1 cellular context compared by ENCODE assay signal in genomic region chr16:30567991-30568638, GRCh38.
A peak's percentile ranks its signal among the peaks of the same experiment; 100 is the strongest.
TF ChIP-seq lines count a peak whose summit lies in the region.

No MANE protein-coding gene starts in this region.

TF ChIP-seq in GM12878, 131 proteins besides CTCF, POLR2A, EP300 and RAD21:
- TF ChIP-seq RCOR1 (conservative IDR thresholded peaks at IDR 0.05; ENCODE audit: low read depth, low read length) = no peak
- no peak for TF ChIP-seq NFXL1 (IDR thresholded peaks at IDR 0.05; ENCODE audit: borderline replicate concordance)
- TF ChIP-seq BMI1 (IDR thresholded peaks at IDR 0.05; ENCODE audit: borderline replicate concordance) = peak; percentile 24; the same call in 1 of the 2 replicates
- no peak for TF ChIP-seq ZNF217 (IDR thresholded peaks at IDR 0.05)
- no peak for TF ChIP-seq ESRRA (IDR thresholded peaks at IDR 0.05; ENCODE audit: low read length)
- peak; percentile 48; the same call in 1 of the 2 replicates for TF ChIP-seq ZNF687 (IDR thresholded peaks at IDR 0.05)
- peak; percentile 60; the same call in 1 of the 2 replicates for TF ChIP-seq TCF12 (IDR thresholded peaks at IDR 0.05; ENCODE audit: low read depth, low read length)
- TF ChIP-seq BACH1 (IDR thresholded peaks at IDR 0.05; ENCODE audit: borderline replicate concordance) = no peak
- TF ChIP-seq ZSCAN29 (IDR thresholded peaks at IDR 0.05) = no peak
- no peak for TF ChIP-seq CHD4 (IDR thresholded peaks at IDR 0.05)
- peak; percentile 88 for TF ChIP-seq PKNOX1 (IDR thresholded peaks at IDR 0.05)
- TF ChIP-seq CEBPB (IDR thresholded peaks at IDR 0.05; ENCODE audit: borderline replicate concordance in 1 of 2, low read depth in 2 of 2, low read length in 2 of 2) = peak in 1 of 2 experiments; percentile 76; a peak in 1 of 4 replicates
- peak in 1 of 2 experiments; percentile 60; a peak in 2 of 4 replicates for TF ChIP-seq BHLHE40 (IDR thresholded peaks at IDR 0.05; ENCODE audit: borderline replicate concordance in 1 of 2, low read depth in 2 of 2, low read length in 1 of 2)
- TF ChIP-seq MTA2 (IDR thresholded peaks at IDR 0.05; ENCODE audit: low read depth) = no peak
- peak; percentile 41; the same call in 1 of the 2 replicates for TF ChIP-seq NBN (IDR thresholded peaks at IDR 0.05)
- TF ChIP-seq RAD51 (IDR thresholded peaks at IDR 0.05) = peak; percentile 82
- TF ChIP-seq NR2C2 (IDR thresholded peaks at IDR 0.05; ENCODE audit: borderline replicate concordance, control insufficient read depth, insufficient read length, low read depth) = no peak
- 0 out of 2 replicates have a peak, but pooled peaks have one; percentile 9 for TF ChIP-seq CREM (IDR thresholded peaks at IDR 0.05; ENCODE audit: low read depth)
- TF ChIP-seq IKZF1 (conservative IDR thresholded peaks at IDR 0.05) = no peak
- TF ChIP-seq NR2F1 (conservative IDR thresholded peaks at IDR 0.05) = no peak
- TF ChIP-seq SRF (IDR thresholded peaks at IDR 0.05; ENCODE audit: low read depth in 2 of 2, low read length in 2 of 2) = no peak
- no peak for TF ChIP-seq CBFB (IDR thresholded peaks at IDR 0.05; ENCODE audit: low read depth)
- 0 out of 2 replicates have a peak, but pooled peaks have one; percentile 26 for TF ChIP-seq MLLT1 (IDR thresholded peaks at IDR 0.05)
- TF ChIP-seq POU2F2 (IDR thresholded peaks at IDR 0.05; ENCODE audit: borderline replicate concordance, low read depth, low read length) = no peak
- TF ChIP-seq YY1 (IDR thresholded peaks at IDR 0.05; ENCODE audit: low read depth, low read length) = no peak
- TF ChIP-seq RUNX3 (IDR thresholded peaks at IDR 0.05; ENCODE audit: low read length) = no peak
- 0 out of 2 replicates have a peak, but pooled peaks have one; percentile 9 for TF ChIP-seq JUNB (IDR thresholded peaks at IDR 0.05)
- peak; percentile 66 for TF ChIP-seq ATF7 (IDR thresholded peaks at IDR 0.05; ENCODE audit: low read depth)
- no peak for TF ChIP-seq MYB (IDR thresholded peaks at IDR 0.05; ENCODE audit: borderline replicate concordance, low read depth, low read length)
- 0 out of 2 replicates have a peak, but pooled peaks have one; percentile 21 for TF ChIP-seq POLR2AphosphoS5 (IDR thresholded peaks at IDR 0.05; ENCODE audit: low read length)
- TF ChIP-seq REST (IDR thresholded peaks at IDR 0.05; ENCODE audit: low read depth, low read length) = no peak
- TF ChIP-seq NRF1 (conservative IDR thresholded peaks at IDR 0.05; ENCODE audit: low read depth, low read length) = no peak
- TF ChIP-seq KLF5 (IDR thresholded peaks at IDR 0.05; ENCODE audit: partially characterized antibody) = no peak
